8 cellular contexts compared by ENCODE assay signal in the genomic region with DNA sequence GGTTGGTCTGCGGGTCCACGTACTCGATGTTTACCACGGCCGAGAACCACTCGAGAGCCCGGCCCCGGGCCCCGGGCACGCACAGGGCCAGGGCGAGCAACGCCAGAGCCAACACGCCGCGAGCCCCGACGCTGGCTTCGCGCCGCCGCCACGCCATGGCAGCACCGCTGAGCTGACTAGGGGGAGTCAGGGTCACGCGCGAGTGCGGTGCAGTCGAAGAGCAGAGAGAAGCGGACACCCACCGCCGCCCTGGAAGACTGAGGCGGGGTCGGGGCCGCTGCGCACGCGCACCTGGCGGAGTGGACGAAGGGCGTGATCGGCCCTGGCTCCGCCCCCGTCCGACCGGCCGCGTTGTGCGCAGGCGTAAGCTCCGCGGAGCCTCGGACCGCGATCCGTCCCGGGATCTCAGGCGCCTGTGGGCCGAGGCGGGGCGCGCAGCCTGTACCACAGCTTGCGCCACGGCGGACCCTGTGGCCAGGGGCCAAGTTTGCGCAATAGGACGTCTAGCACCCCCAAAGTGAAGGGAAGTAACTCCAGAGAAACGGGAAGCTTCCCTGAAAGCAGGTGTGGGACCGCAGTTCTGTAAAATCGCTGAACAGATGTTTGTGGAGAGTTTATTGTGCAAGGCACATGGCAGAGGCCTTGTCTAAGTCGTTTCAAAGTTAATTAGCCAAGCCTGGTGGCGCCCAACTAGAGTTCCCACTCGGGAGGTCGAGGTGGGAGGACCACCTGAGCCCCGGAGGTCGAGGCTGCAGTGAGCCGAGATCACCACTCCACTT. TPM values are rescaled to one million over a fixed set of nuclear protein-coding genes. Genes with fewer than 3 reads are reported as not detected.
A peak's percentile ranks its signal among the peaks of the same experiment; 100 is the strongest.
DNase-seq lines count a peak whose midpoint lies in the region; ATAC-seq and TF ChIP-seq lines count a peak whose summit lies in the region.

A gene with protein sequence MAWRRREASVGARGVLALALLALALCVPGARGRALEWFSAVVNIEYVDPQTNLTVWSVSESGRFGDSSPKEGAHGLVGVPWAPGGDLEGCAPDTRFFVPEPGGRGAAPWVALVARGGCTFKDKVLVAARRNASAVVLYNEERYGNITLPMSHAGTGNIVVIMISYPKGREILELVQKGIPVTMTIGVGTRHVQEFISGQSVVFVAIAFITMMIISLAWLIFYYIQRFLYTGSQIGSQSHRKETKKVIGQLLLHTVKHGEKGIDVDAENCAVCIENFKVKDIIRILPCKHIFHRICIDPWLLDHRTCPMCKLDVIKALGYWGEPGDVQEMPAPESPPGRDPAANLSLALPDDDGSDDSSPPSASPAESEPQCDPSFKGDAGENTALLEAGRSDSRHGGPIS (minus strand): TSS at position 270 of the 779 bp plus-strand sequence. CDS start 113 bp downstream, at position 157.

- H3K4me2 ChIP-seq in BLaER1 = peak within 1 kb of the TSS; percentile 98

- H3K27ac ChIP-seq in BLaER1 = peak within 1 kb of the TSS; percentile 98
- peak within 1 kb of the TSS; percentile 91 for H3K27ac ChIP-seq in colonic mucosa

- DNase-seq in NCI-H526 (lab: John Stamatoyannopoulos, UW) (peak; percentile 67 to 93), colonic mucosa (peak; percentile 95), left lobe of liver (ENCODE audit: low spot score) (peak; percentile 97)
- peak; percentile 93 for DNase-seq in activated CD4-positive, alpha-beta T cell treated with anti-CD3 and anti-CD28 coated beads for 48 hours
- DNase-seq in stimulated activated CD4-positive, alpha-beta T cell treated with anti-CD3 and anti-CD28 coated beads, Interleukin-2, amount 100 ng/mL, for 4 hours (ENCODE audit: low read depth) = peak; percentile 87

- H3K9me3 ChIP-seq in BLaER1 (no peaks in the 10 kb centered on the region), colonic mucosa (no peaks in the 10 kb centered on the region)

- ATAC-seq in GM19324 (IDR thresholded peaks at IDR 0.05; ENCODE audit: low FRiP score, unreplicated experiment) = peak; percentile 74
- peak; percentile 52 for ATAC-seq in HG03460 (IDR thresholded peaks at IDR 0.05; ENCODE audit: unreplicated experiment)
- peak; percentile 93 for ATAC-seq in left lobe of liver

- H3K9ac ChIP-seq in BLaER1 = peak within 1 kb of the TSS; percentile 98
- H3K9ac ChIP-seq in colonic mucosa (ENCODE audit: low read depth in 2 of 2, low read length in 2 of 2) = peak within 1 kb of the TSS; percentile 89 to 96

- no peak for TF ChIP-seq CTCF in colonic mucosa (IDR thresholded peaks at IDR 0.05)

- H4K20me1 ChIP-seq in BLaER1 = peaks cover 43% of the 10 kb centered on the region

- H3K27me3 ChIP-seq in BLaER1 (no peaks in the 10 kb centered on the region), colonic mucosa (no peaks in the 10 kb centered on the region)

- H3K36me3 ChIP-seq in BLaER1 = peaks cover 25% of the 10 kb centered on the region
- H3K36me3 ChIP-seq in colonic mucosa = no peaks in the 10 kb centered on the region

- intact Hi-C loops in colonic mucosa (cut with DNase I) = no loop called here

- H3K4me3 ChIP-seq in BLaER1 = peak within 1 kb of the TSS; percentile 97
- H3K4me3 ChIP-seq in colonic mucosa = peak within 1 kb of the TSS; percentile 85

- H3K4me1 ChIP-seq in BLaER1 = peaks cover 52% of the 10 kb centered on the region
- H3K4me1 ChIP-seq in colonic mucosa = no peaks in the 10 kb centered on the region

RNA-seq across cellular contexts. Expression of the gene that starts here (rescaled TPM):
- 10 to 100 TPM; 39.6 to 54.8 TPM for total RNA-seq in colonic mucosa
- total RNA-seq in left lobe of liver = 18.6 TPM

Comparison
In these comparisons a context has a peak if more than half of its experiments do, and no peak if none do; other contexts are left out.
1. Peak in every context shown above with its lines: DNase-seq, ATAC-seq, H3K4me3 ChIP-seq and H3K27ac ChIP-seq.